Comparison of ENCODE assay signal across 33 cellular contexts in the genomic region with DNA sequence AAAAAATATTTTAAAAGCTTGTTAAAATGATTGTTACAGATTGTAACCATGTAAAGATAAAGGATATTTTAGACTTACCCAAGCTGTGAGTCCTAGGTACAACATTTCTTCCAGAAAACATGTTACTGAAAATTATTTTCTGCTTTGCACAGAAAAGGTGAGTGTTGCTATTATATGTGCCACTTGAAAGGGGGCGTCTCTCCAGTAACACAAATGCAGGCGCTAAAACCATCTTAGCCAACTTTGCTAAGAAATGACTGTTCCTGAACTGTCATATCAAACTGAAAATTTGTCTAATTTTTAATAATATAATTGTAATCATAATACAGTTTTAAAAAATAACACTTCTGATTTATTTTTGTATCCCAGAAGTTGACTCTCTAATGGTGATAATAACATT.
"Had no signal": no experiment of that assay in that cellular context is flagged by ENCODE, and none has a peak within 500 bp of the region (broad histone marks: within the 10 kb centered on the region; RNA-seq: fewer than 3 reads in every experiment).

No MANE protein-coding gene starts in this region.

- H3K36me3 Mint-ChIP-seq: activated CD4-positive, alpha-beta memory T cell treated with anti-CD3 and anti-CD28 coated beads for 36 hours; activated naive CD4-positive, alpha-beta T cell treated with anti-CD3 and anti-CD28 coated beads, Interleukin-2, amount 10 ng/mL, durations not matched to agents 7 days and 5 days; activated naive CD4-positive, alpha-beta T cell treated with anti-CD3 and anti-CD28 coated beads, Interleukin-2, amount 50 U/mL, for 24 hours; activated naive CD8-positive, alpha-beta T cell; activated naive CD8-positive, alpha-beta T cell treated with anti-CD3 and anti-CD28 coated beads, Interleukin-2, amount 10 ng/mL, durations not matched to agents 7 days and 5 days had no signal

- H3K27me3 Mint-ChIP-seq: activated B cell treated with CpG ODN at 0.5 μM for 24 hours; activated CD8-positive, alpha-beta T cell treated with anti-CD3 and anti-CD28 coated beads for 36 hours; activated naive CD4-positive, alpha-beta T cell treated with anti-CD3 and anti-CD28 coated beads, Interleukin-2, amount 10 ng/mL, durations not matched to agents 7 days and 5 days; activated naive CD4-positive, alpha-beta T cell treated with anti-CD3 and anti-CD28 coated beads, Interleukin-2, amount 50 U/mL, for 24 hours; activated naive CD8-positive, alpha-beta T cell; activated naive CD8-positive, alpha-beta T cell treated with anti-CD3 and anti-CD28 coated beads, Interleukin-2, amount 10 ng/mL, durations not matched to agents 7 days and 5 days; activated naive CD8-positive, alpha-beta T cell treated with anti-CD3 and anti-CD28 coated beads, Interleukin-2, amount 50 U/mL, for 24 hours; activated T-helper 17 cell treated with anti-CD3 and anti-CD28 coated beads, Interleukin-2, amount 50 U/mL, for 72 hours had no signal

- H3K27ac Mint-ChIP-seq: activated B cell treated with CpG ODN at 0.5 μM for 24 hours; activated CD4-positive, alpha-beta memory T cell treated with anti-CD3 and anti-CD28 coated beads for 36 hours; activated CD4-positive, alpha-beta T cell treated with anti-CD3 and anti-CD28 coated beads, Interleukin-2, amount 10 ng/mL, durations not matched to agents 24 days and 14 days; activated CD8-positive, alpha-beta T cell treated with anti-CD3 and anti-CD28 coated beads for 36 hours; activated naive CD4-positive, alpha-beta T cell treated with anti-CD3 and anti-CD28 coated beads, Interleukin-2, amount 10 ng/mL, durations not matched to agents 7 days and 5 days; activated naive CD4-positive, alpha-beta T cell treated with anti-CD3 and anti-CD28 coated beads, Interleukin-2, amount 50 U/mL, for 24 hours; activated naive CD8-positive, alpha-beta T cell; activated naive CD8-positive, alpha-beta T cell treated with anti-CD3 and anti-CD28 coated beads, Interleukin-2, amount 10 ng/mL, durations not matched to agents 7 days and 5 days; activated naive CD8-positive, alpha-beta T cell treated with anti-CD3 and anti-CD28 coated beads, Interleukin-2, amount 50 U/mL, for 24 hours; activated T-cell treated with anti-CD3 and anti-CD28 coated beads, Interleukin-2, amount 50 U/mL, for 72 hours; activated T-helper 1 cell treated with anti-CD3 and anti-CD28 coated beads, Interleukin-12 subunit alpha, Interleukin-12 subunit beta, Interleukin-2, Interleukin-4 antibody, amounts not matched to agents 30 ng/mL and 10 ng/mL and 1 ng/mL, durations not matched to agents 14 hours and 24 hours and 36 hours; activated T-helper 17 cell treated with anti-CD3 and anti-CD28 coated beads, Interleukin-2, amount 50 U/mL, for 72 hours; T-helper 1 cell treated with Interleukin-12 subunit alpha and Interleukin-12 subunit beta and Interleukin-4 antibody, amounts not matched to agents 30 μg/mL and 1 μg/mL, for 36 hours; T-helper 2 cell treated with Interferon-gamma antibody and Interleukin-4, amounts not matched to agents 5 μg/mL and 100 μg/mL, for 36 hours had no signal

- DNase-seq: activated B cell treated with CpG ODN at 0.5 μM for 24 hours; activated CD4-positive, alpha-beta memory T cell treated with anti-CD3 and anti-CD28 coated beads for 36 hours; activated CD4-positive, alpha-beta T cell treated with anti-CD3 and anti-CD28 coated beads for 4 hours; activated CD4-positive, alpha-beta T cell treated with anti-CD3 and anti-CD28 coated beads, Interleukin-2, amount 10 ng/mL, durations not matched to agents 24 days and 14 days; activated CD4-positive, alpha-beta T cell treated with anti-CD3 and anti-CD28 coated beads, Interleukin-2, amount 50 U/mL, for 1 hour; activated CD4-positive, alpha-beta T cell treated with anti-CD3 and anti-CD28 coated beads, Interleukin-2, amount 50 U/mL, for 4 hours; activated CD4-positive, CD25-positive, alpha-beta regulatory T cell treated with anti-CD3 and anti-CD28 coated beads, Interleukin-2, amount 50 U/mL, for 72 hours; activated CD8-positive, alpha-beta memory T cell treated with anti-CD3 and anti-CD28 coated beads, Interleukin-2, amount 50 U/mL, for 4 hours; activated CD8-positive, alpha-beta T cell treated with anti-CD3 and anti-CD28 coated beads for 36 hours; activated effector memory CD4-positive, alpha-beta T cell treated with anti-CD3 and anti-CD28 coated beads, Interleukin-2, amount 50 U/mL, for 16 hours; activated gamma-delta T cell treated with Interleukin-2 at 50 U/mL for 16 hours; activated naive CD4-positive, alpha-beta T cell; activated naive CD4-positive, alpha-beta T cell treated with anti-CD3 and anti-CD28 coated beads, Interleukin-2, amount 10 ng/mL, durations not matched to agents 7 days and 5 days; activated naive CD8-positive, alpha-beta T cell treated with anti-CD3 and anti-CD28 coated beads, Interleukin-2, amount 10 ng/mL, durations not matched to agents 7 days and 5 days; activated naive CD8-positive, alpha-beta T cell treated with anti-CD3 and anti-CD28 coated beads, Interleukin-2, amount 50 U/mL, for 24 hours; activated T-cell treated with anti-CD3 and anti-CD28 coated beads for 4 hours; activated T-cell treated with anti-CD3 and anti-CD28 coated beads, Interleukin-2, amount 50 U/mL, for 1 hour; activated T-cell treated with anti-CD3 and anti-CD28 coated beads, Interleukin-2, amount 50 U/mL, for 4 hours; activated T-cell treated with anti-CD3 and anti-CD28 coated beads, Interleukin-2, amount 50 U/mL, for 72 hours; aorta; body of pancreas; brain microvascular endothelial cell; central memory CD4-positive, alpha-beta T cell; T-helper 1 cell; T-helper 2 cell; T-helper 9 cell had no signal

- H3K9me3 ChIP-seq: body of pancreas, breast epithelium had no signal

- H3K4me3 ChIP-seq: body of pancreas, breast epithelium had no signal

- H3K36me3 ChIP-seq: brain microvascular endothelial cell, breast epithelium had no signal

- H3K27me3 ChIP-seq: body of pancreas, brain microvascular endothelial cell, breast epithelium had no signal

- H3K27ac ChIP-seq: body of pancreas, brain microvascular endothelial cell, breast epithelium had no signal

- H3K9me3 Mint-ChIP-seq: activated B cell treated with CpG ODN at 0.5 μM for 24 hours; activated CD4-positive, alpha-beta memory T cell treated with anti-CD3 and anti-CD28 coated beads for 36 hours; activated CD4-positive, alpha-beta T cell treated with anti-CD3 and anti-CD28 coated beads, Interleukin-2, amount 10 ng/mL, durations not matched to agents 24 days and 14 days; activated CD8-positive, alpha-beta T cell treated with anti-CD3 and anti-CD28 coated beads for 36 hours; activated naive CD4-positive, alpha-beta T cell treated with anti-CD3 and anti-CD28 coated beads, Interleukin-2, amount 10 ng/mL, durations not matched to agents 7 days and 5 days; activated naive CD4-positive, alpha-beta T cell treated with anti-CD3 and anti-CD28 coated beads, Interleukin-2, amount 50 U/mL, for 24 hours; activated naive CD8-positive, alpha-beta T cell treated with anti-CD3 and anti-CD28 coated beads, Interleukin-2, amount 10 ng/mL, durations not matched to agents 7 days and 5 days; activated naive CD8-positive, alpha-beta T cell treated with anti-CD3 and anti-CD28 coated beads, Interleukin-2, amount 50 U/mL, for 24 hours; activated T-cell treated with anti-CD3 and anti-CD28 coated beads, Interleukin-2, amount 50 U/mL, for 4 hours; activated T-cell treated with anti-CD3 and anti-CD28 coated beads, Interleukin-2, amount 50 U/mL, for 72 hours; activated T-helper 1 cell treated with anti-CD3 and anti-CD28 coated beads, Interleukin-12 subunit alpha, Interleukin-12 subunit beta, Interleukin-2, Interleukin-4 antibody, amounts not matched to agents 30 ng/mL and 10 ng/mL and 1 ng/mL, durations not matched to agents 14 hours and 24 hours and 36 hours; activated T-helper 17 cell treated with anti-CD3 and anti-CD28 coated beads, Interleukin-2, amount 50 U/mL, for 72 hours; T-helper 1 cell treated with Interleukin-12 subunit alpha and Interleukin-12 subunit beta and Interleukin-4 antibody, amounts not matched to agents 30 μg/mL and 1 μg/mL, for 36 hours; T-helper 2 cell treated with Interferon-gamma antibody and Interleukin-4, amounts not matched to agents 5 μg/mL and 100 μg/mL, for 36 hours had no signal

- H3K4me1 ChIP-seq: breast epithelium had no signal

- H3K4me3 Mint-ChIP-seq: activated B cell treated with CpG ODN at 0.5 μM for 24 hours; activated CD4-positive, alpha-beta memory T cell treated with anti-CD3 and anti-CD28 coated beads for 36 hours; activated CD4-positive, alpha-beta T cell treated with anti-CD3 and anti-CD28 coated beads, Interleukin-2, amount 10 ng/mL, durations not matched to agents 24 days and 14 days; activated CD8-positive, alpha-beta T cell treated with anti-CD3 and anti-CD28 coated beads for 36 hours; activated naive CD4-positive, alpha-beta T cell treated with anti-CD3 and anti-CD28 coated beads, Interleukin-2, amount 10 ng/mL, durations not matched to agents 7 days and 5 days; activated naive CD4-positive, alpha-beta T cell treated with anti-CD3 and anti-CD28 coated beads, Interleukin-2, amount 50 U/mL, for 24 hours; activated naive CD8-positive, alpha-beta T cell; activated naive CD8-positive, alpha-beta T cell treated with anti-CD3 and anti-CD28 coated beads, Interleukin-2, amount 10 ng/mL, durations not matched to agents 7 days and 5 days; activated naive CD8-positive, alpha-beta T cell treated with anti-CD3 and anti-CD28 coated beads, Interleukin-2, amount 50 U/mL, for 24 hours; activated T-cell treated with anti-CD3 and anti-CD28 coated beads, Interleukin-2, amount 50 U/mL, for 4 hours; activated T-cell treated with anti-CD3 and anti-CD28 coated beads, Interleukin-2, amount 50 U/mL, for 72 hours; activated T-helper 1 cell treated with anti-CD3 and anti-CD28 coated beads, Interleukin-12 subunit alpha, Interleukin-12 subunit beta, Interleukin-2, Interleukin-4 antibody, amounts not matched to agents 30 ng/mL and 10 ng/mL and 1 ng/mL, durations not matched to agents 14 hours and 24 hours and 36 hours; activated T-helper 17 cell treated with anti-CD3 and anti-CD28 coated beads, Interleukin-2, amount 50 U/mL, for 72 hours; T-helper 1 cell treated with Interleukin-12 subunit alpha and Interleukin-12 subunit beta and Interleukin-4 antibody, amounts not matched to agents 30 μg/mL and 1 μg/mL, for 36 hours; T-helper 2 cell treated with Interferon-gamma antibody and Interleukin-4, amounts not matched to agents 5 μg/mL and 100 μg/mL, for 36 hours had no signal

- ATAC-seq: activated CD8-positive, alpha-beta T cell treated with anti-CD3 and anti-CD28 coated beads for 36 hours; activated naive CD8-positive, alpha-beta T cell treated with anti-CD3 and anti-CD28 coated beads, Interleukin-2, amount 50 U/mL, for 24 hours; activated T-cell treated with anti-CD3 and anti-CD28 coated beads, Interleukin-2, amount 50 U/mL, for 4 hours; activated T-cell treated with anti-CD3 and anti-CD28 coated beads, Interleukin-2, amount 50 U/mL, for 72 hours; activated T-helper 17 cell treated with anti-CD3 and anti-CD28 coated beads, Interleukin-2, amount 50 U/mL, for 72 hours; body of pancreas had no signal
